In genomic region chr6:33716379-33716778, GRCh38 we compare ENCODE assay signal across 19 cellular contexts. TPM values are rescaled to one million over a fixed set of nuclear protein-coding genes. Genes with fewer than 3 reads are reported as not detected.
A peak's percentile ranks its signal among the peaks of the same experiment; 100 is the strongest.
DNase-seq lines count a peak whose midpoint lies in the region; ATAC-seq and TF ChIP-seq lines count a peak whose summit lies in the region.
"Had no signal": no experiment of that assay in that cellular context is flagged by ENCODE, and none has a peak within 500 bp of the region (broad histone marks: within the 10 kb centered on the region; RNA-seq: fewer than 3 reads in every experiment).

No MANE protein-coding gene starts in this region.

- TF ChIP-seq CTCF in stomach (IDR thresholded peaks at IDR 0.05) = no peak

- H3K36me3 ChIP-seq in stomach = no peaks in the 10 kb centered on the region
- H3K36me3 ChIP-seq: adrenal gland; BLaER1 treated with 17β-estradiol and CSF1 and Interleukin-3, amounts not matched to agents 10 nM and 100 nM; right atrium auricular region; tibial nerve had no signal

- ATAC-seq in GM18519 (IDR thresholded peaks at IDR 0.05; ENCODE audit: low FRiP score, unreplicated experiment) = no peak
- ATAC-seq: heart right ventricle; left ventricle myocardium superior; naive thymus-derived CD4-positive, alpha-beta T cell had no signal

- peak; percentile 43; the same call in 1 of the 2 replicates for TF ChIP-seq EP300 in Ishikawa (IDR thresholded peaks at IDR 0.05; ENCODE audit: borderline replicate concordance)
- TF ChIP-seq EP300 in stomach (IDR thresholded peaks at IDR 0.05) = no peak

- H3K4me1 ChIP-seq in stomach = peaks cover 44 to 63% (median 51%) of the 10 kb centered on the region in 4 donors

- DNase-seq in NCI-H748 (lab: John Stamatoyannopoulos, UW; ENCODE audit: unreplicated experiment) (peak; percentile 82), epithelial cell of prostate (ENCODE audit: low read depth, low spot score) (no peak), stomach (peak; percentile 61), GDM1 (lab: John Stamatoyannopoulos, UW) (no peak)
- no peak for DNase-seq in stimulated activated naive CD4-positive, alpha-beta T cell (lab: John Stamatoyannopoulos, UW)
- DNase-seq: activated CD4-positive, alpha-beta T cell treated with anti-CD3 and anti-CD28 coated beads, Interleukin-2, amount 10 ng/mL, durations not matched to agents 7 days and 5 days; adrenal gland; erythroblast; heart right ventricle; left ventricle myocardium superior; naive thymus-derived CD4-positive, alpha-beta T cell; NCI-H1436; NK-92 treated with Interleukin-12 subunit alpha and Interleukin-12 subunit beta, amount 100 ng/mL, for 24 hours; SIG-M5 had no signal

- 46 to 70% (median 59%) methylated on average over 7 of the region's 7 CpGs for WGBS in stomach, 5 donors

- no peak for TF ChIP-seq POLR2A in stomach (IDR thresholded peaks at IDR 0.05)

- H3K4me3 ChIP-seq in stomach = no peak overlapping the region
- H3K4me3 ChIP-seq: adrenal gland; BLaER1 treated with 17β-estradiol and CSF1 and Interleukin-3, amounts not matched to agents 10 nM and 100 nM; heart right ventricle; right atrium auricular region; tibial nerve had no signal

- H3K27ac ChIP-seq in epithelial cell of prostate = peak overlapping the region; percentile 73
- peak overlapping the region in 4 of 5 donors; percentile 25 to 87 (median 63) for H3K27ac ChIP-seq in stomach
- H3K27ac ChIP-seq: adrenal gland; BLaER1 treated with 17β-estradiol and CSF1 and Interleukin-3, amounts not matched to agents 10 nM and 100 nM; heart right ventricle had no signal

- intact Hi-C loops in stomach (cut with DNase I; ENCODE audit: low total_unique reads) = no loop called here

- no peaks in the 10 kb centered on the region for H3K27me3 ChIP-seq in stomach
- H3K27me3 ChIP-seq: adrenal gland; BLaER1 treated with 17β-estradiol and CSF1 and Interleukin-3, amounts not matched to agents 10 nM and 100 nM; heart right ventricle; right atrium auricular region; tibial nerve had no signal

- no peak for TF ChIP-seq RAD21 in Ishikawa (IDR thresholded peaks at IDR 0.05; ENCODE audit: low read depth)

- no peaks in the 10 kb centered on the region for H3K9me3 ChIP-seq in stomach
- H3K9me3 ChIP-seq: adrenal gland; BLaER1 treated with 17β-estradiol and CSF1 and Interleukin-3, amounts not matched to agents 10 nM and 100 nM; heart right ventricle; right atrium auricular region; tibial nerve had no signal

TF ChIP-seq in Ishikawa, 13 proteins besides CTCF, POLR2A, EP300 and RAD21:
- peak; percentile 29; the same call in 1 of the 2 replicates for TF ChIP-seq MAX (IDR thresholded peaks at IDR 0.05)
- peak; percentile 72 for TF ChIP-seq NFIC (IDR thresholded peaks at IDR 0.05)
- TF ChIP-seq TCF12 (IDR thresholded peaks at IDR 0.05; ENCODE audit: low read depth) = peak; percentile 79
- no peak for TF ChIP-seq ZBTB7A (IDR thresholded peaks at IDR 0.05; ENCODE audit: low read depth)
- peak; percentile 86 for TF ChIP-seq TEAD4 (IDR thresholded peaks at IDR 0.05)

RNA-seq across cellular contexts. Expression of gene UQCC2, which starts 4.9 kb away (rescaled TPM):
- total RNA-seq in stomach = 10 to 100 TPM in 3 of 5 donors, 1 to 10 TPM in 2; 4.7 to 25.4 (median 15.4) TPM
- polyA plus RNA-seq in stomach = 100 to 1,000 TPM in 1 of 3 donors, 10 to 100 TPM in 2; 83.1 to 109 (median 93.7) TPM

RNA-seq across cellular contexts. Expression of gene IP6K3, which starts 30.3 kb away (rescaled TPM):
- total RNA-seq in stomach = 10 to 100 TPM in 1 of 5 donors, 1 to 10 TPM in 1, under 1 TPM in 1, not detected in 2; 0.58 to 73.5 (median 1.1) TPM
- polyA plus RNA-seq in stomach = 1 to 10 TPM; 1.3 to 3.4 (median 2.5) TPM
- total RNA-seq: activated CD4-positive, alpha-beta T cell treated with anti-CD3 and anti-CD28 coated beads, Interleukin-2, amount 10 ng/mL, durations not matched to agents 7 days and 5 days; naive thymus-derived CD4-positive, alpha-beta T cell had no signal
- polyA plus RNA-seq: naive thymus-derived CD4-positive, alpha-beta T cell had no signal

Comparison
In these comparisons a context has a peak if more than half of its experiments do, and no peak if none do; other contexts are left out.
1. DNase-seq: peak in NCI-H748 (single experiment) and stomach (single experiment); none in epithelial cell of prostate (single experiment), stimulated activated naive CD4-positive, alpha-beta T cell (0 of 6) and GDM1 (single experiment).